In genomic region chr7:66055321-66055956, GRCh38 we compare ENCODE assay signal across 11 cellular contexts. TPM values are rescaled to one million over a fixed set of nuclear protein-coding genes. Genes with fewer than 3 reads are reported as not detected.
DNase-seq lines count a peak whose midpoint lies in the region; ATAC-seq and TF ChIP-seq lines count a peak whose summit lies in the region.
"Had no signal": no experiment of that assay in that cellular context is flagged by ENCODE, and none has a peak within 500 bp of the region (broad histone marks: within the 10 kb centered on the region; RNA-seq: fewer than 3 reads in every experiment).

No MANE protein-coding gene starts in this region.

- no peak overlapping the region for H3K9ac ChIP-seq in fibroblast of lung (ENCODE audit: insufficient read depth, low read length)

- H2AFZ ChIP-seq in fibroblast of lung (ENCODE audit: low read length) = no peak overlapping the region

- H3K4me3 ChIP-seq in fibroblast of lung (replicated peaks in 1 of 4; ENCODE audit: control extremely low read depth in 1 of 4, insufficient read depth in 1 of 4, low read depth in 3 of 4, low read length in 4 of 4) (no peak overlapping the region), WERI-Rb-1 (ENCODE audit: low read depth, low read length) (no peak overlapping the region)

- no peak overlapping the region for H3K27ac ChIP-seq in fibroblast of lung (ENCODE audit: insufficient read depth, low read length)
- no peak overlapping the region for H3K27ac ChIP-seq in WERI-Rb-1

- H3K4me1 ChIP-seq in fibroblast of lung (ENCODE audit: control insufficient read depth, extremely low read depth, insufficient read depth, low read length) = peaks cover 8% of the 10 kb centered on the region

- no peaks in the 10 kb centered on the region for H3K36me3 ChIP-seq in fibroblast of lung (ENCODE audit: control insufficient read depth, insufficient read depth, low read length)
- no peaks in the 10 kb centered on the region for H3K36me3 ChIP-seq in WERI-Rb-1

- H3K27me3 ChIP-seq in fibroblast of lung (ENCODE audit: control insufficient read depth, insufficient read depth, low read length) = no peaks in the 10 kb centered on the region
- H3K27me3 ChIP-seq in WERI-Rb-1 (ENCODE audit: insufficient read depth, low read depth, severe bottlenecking) = no peaks in the 10 kb centered on the region

- no peak for TF ChIP-seq CTCF in fibroblast of lung (conservative IDR thresholded peaks at IDR 0.05 in 1 of 2, IDR thresholded peaks at IDR 0.05 in 1 of 2; ENCODE audit: low read depth in 1 of 2, low read length in 2 of 2)
- TF ChIP-seq CTCF in WERI-Rb-1 (IDR thresholded peaks at IDR 0.05; ENCODE audit: low read depth, low read length) = no peak
- TF ChIP-seq CTCF in glutamatergic neuron (IDR thresholded peaks at IDR 0.05; ENCODE audit: partially characterized antibody, unreplicated experiment) = no peak

- H3K9me3 ChIP-seq in fibroblast of lung (ENCODE audit: control insufficient read depth, insufficient read depth, low read depth, low read length) (no peaks in the 10 kb centered on the region), WERI-Rb-1 (ENCODE audit: severe bottlenecking) (no peaks in the 10 kb centered on the region)

- no peaks in the 10 kb centered on the region for H3K27me3 Mint-ChIP-seq in glutamatergic neuron (ENCODE audit: unreplicated experiment)
- H3K27me3 Mint-ChIP-seq: activated B cell treated with CpG ODN at 0.5 μM for 24 hours had no signal

- H3K4me2 ChIP-seq in fibroblast of lung (ENCODE audit: extremely low read depth, insufficient read depth, low read length) = no peak overlapping the region

- no peak overlapping the region for H3K4me3 Mint-ChIP-seq in glutamatergic neuron (ENCODE audit: unreplicated experiment)
- H3K4me3 Mint-ChIP-seq: activated B cell treated with CpG ODN at 0.5 μM for 24 hours, nephron had no signal

- H3K79me2 ChIP-seq in fibroblast of lung (ENCODE audit: control insufficient read depth, insufficient read depth, low read length) = no peaks in the 10 kb centered on the region

- no peaks in the 10 kb centered on the region for H3K36me3 Mint-ChIP-seq in glutamatergic neuron (ENCODE audit: unreplicated experiment)

- no peaks in the 10 kb centered on the region for H4K20me1 ChIP-seq in fibroblast of lung (ENCODE audit: control insufficient read depth, extremely low read depth, insufficient read depth, low read length)

- ATAC-seq in GM18505 (IDR thresholded peaks at IDR 0.05; ENCODE audit: unreplicated experiment) (peak; percentile 75), GM21447 (IDR thresholded peaks at IDR 0.05; ENCODE audit: unreplicated experiment) (peak; percentile 82), HG03135 (IDR thresholded peaks at IDR 0.05; ENCODE audit: unreplicated experiment) (peak; percentile 79)

- H3K4me1 Mint-ChIP-seq in glutamatergic neuron (ENCODE audit: low read depth, unreplicated experiment) = no peaks in the 10 kb centered on the region

- peaks cover 4% of the 10 kb centered on the region for H3K9me3 Mint-ChIP-seq in glutamatergic neuron (ENCODE audit: unreplicated experiment)
- H3K9me3 Mint-ChIP-seq: activated B cell treated with CpG ODN at 0.5 μM for 24 hours, nephron had no signal

- TF ChIP-seq POLR2A in GM18505 (IDR thresholded peaks at IDR 0.05; ENCODE audit: borderline replicate concordance, extremely low read depth, insufficient read depth, insufficient read length) = no peak

- DNase-seq in fibroblast of lung (ENCODE audit: low read depth in 2 of 2) = peak; percentile 53 to 70
- no peak for DNase-seq in WERI-Rb-1
- DNase-seq in glutamatergic neuron = no peak
- no peak for DNase-seq in NCI-H2029 (lab: John Stamatoyannopoulos, UW)
- no peak for DNase-seq in medulla oblongata (ENCODE audit: extremely low spot score)
- DNase-seq: activated B cell treated with CpG ODN at 0.5 μM for 24 hours, aorta had no signal

- H3K27ac Mint-ChIP-seq in glutamatergic neuron (ENCODE audit: unreplicated experiment) = no peak overlapping the region
- H3K27ac Mint-ChIP-seq: activated B cell treated with CpG ODN at 0.5 μM for 24 hours, nephron had no signal

RNA-seq across cellular contexts. Expression of gene ASL, which starts 20.2 kb away (rescaled TPM):
- total RNA-seq in fibroblast of lung (18.7 and 36.0 TPM in 2 replicates), glutamatergic neuron (ENCODE audit: unreplicated experiment) (26.6 TPM)
- 23.4 and 27.0 TPM in 2 replicates for polyA plus RNA-seq in fibroblast of lung
- polyA plus RNA-seq in fibroblast of lung (2012) = 37.0 and 41.6 TPM in 2 replicates
- polyA minus RNA-seq in fibroblast of lung (ENCODE audit: low replicate concordance) = 51.2 and 65.8 TPM in 2 replicates

RNA-seq across cellular contexts. Expression of gene CRCP, which starts 59.2 kb away (rescaled TPM):
- total RNA-seq in fibroblast of lung = 27.7 and 38.3 TPM in 2 replicates
- 32.9 and 34.9 TPM in 2 replicates for polyA plus RNA-seq in fibroblast of lung
- polyA plus RNA-seq in fibroblast of lung (2012) = 18.5 and 32.3 TPM in 2 replicates
- polyA minus RNA-seq in fibroblast of lung (ENCODE audit: low replicate concordance) = 13.7 and 22.6 TPM in 2 replicates
- 29.1 TPM for total RNA-seq in glutamatergic neuron (ENCODE audit: unreplicated experiment)

Comparison
In these comparisons a context has a peak if more than half of its experiments do, and no peak if none do; other contexts are left out.
1. DNase-seq: peak in fibroblast of lung (2 of 2); none in WERI-Rb-1 (single experiment), glutamatergic neuron (single experiment), NCI-H2029 (single experiment) and medulla oblongata (single experiment).
2. Peak in every context shown above with its lines, with median percentiles within 50 percentile points of each other: ATAC-seq.